7 cellular contexts compared by ENCODE assay signal in the genomic region with DNA sequence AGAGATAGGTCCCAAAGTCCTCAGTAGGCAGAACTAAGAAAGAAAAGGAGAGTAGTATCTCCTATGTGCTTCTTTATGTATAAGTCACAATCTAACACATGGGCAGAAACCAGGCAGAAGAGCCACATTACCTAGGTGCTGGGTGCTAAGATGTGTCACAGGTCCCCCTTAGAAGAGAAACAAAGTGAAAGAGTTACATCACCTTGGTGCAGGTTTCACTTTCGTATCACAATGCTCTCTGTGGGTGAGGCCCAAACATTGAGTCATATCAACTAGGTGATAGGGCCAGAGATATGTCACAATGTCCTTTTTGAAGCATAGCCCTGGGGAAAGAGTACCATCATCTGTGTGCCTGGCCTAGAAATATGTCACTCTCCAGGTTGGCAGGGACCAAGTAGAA.
DNase-seq lines count a peak whose midpoint lies in the region; ATAC-seq and TF ChIP-seq lines count a peak whose summit lies in the region.
"Not testable (repeated sequence)": the region's sequence is repeated elsewhere in the genome, so short reads cannot be mapped to it uniquely, and the experiment has no call there.

No MANE protein-coding gene starts in this region.

- not testable (repeated sequence) for H3K27ac ChIP-seq in body of pancreas

- TF ChIP-seq CTCF in body of pancreas (IDR thresholded peaks at IDR 0.05), result not testable (repeated sequence)

- intact Hi-C loops in body of pancreas (cut with DNase I), result not testable (repeated sequence)

- TF ChIP-seq POLR2A in body of pancreas (IDR thresholded peaks at IDR 0.05), result not testable (repeated sequence)

- not testable (repeated sequence) for H3K36me3 ChIP-seq in body of pancreas (replicated peaks in 1 of 2; ENCODE audit: insufficient read depth in 1 of 2, low read depth in 2 of 2)

- not testable (repeated sequence) for DNase-seq in body of pancreas

- not testable (repeated sequence) for H3K27me3 ChIP-seq in body of pancreas

- H3K4me3 ChIP-seq in body of pancreas, result not testable (repeated sequence)

- not testable (repeated sequence) for H3K4me1 ChIP-seq in body of pancreas

- ATAC-seq in GM18868 (IDR thresholded peaks at IDR 0.05; ENCODE audit: unreplicated experiment) (peak; percentile 100), GM21390 (IDR thresholded peaks at IDR 0.05; ENCODE audit: unreplicated experiment) (peak; percentile 85), HG02623 (IDR thresholded peaks at IDR 0.05; ENCODE audit: unreplicated experiment) (peak; percentile 97), HG03039 (IDR thresholded peaks at IDR 0.05; ENCODE audit: unreplicated experiment) (peak; percentile 79), HG03439 (IDR thresholded peaks at IDR 0.05; ENCODE audit: unreplicated experiment) (peak; percentile 99), body of pancreas (peak; percentile 65)
- peak; percentile 72 to 91 for ATAC-seq in activated CD4-positive, CD25-positive, alpha-beta regulatory T cell treated with anti-CD3 and anti-CD28 coated beads, Interleukin-2, amount 50 U/mL, for 24 hours

- no CpG with 5 or more reads among the region's 1 CpG for WGBS in body of pancreas, 2 donors

- H3K9me3 ChIP-seq in body of pancreas, result not testable (repeated sequence)
